Comparison of ENCODE assay signal across 2 cellular contexts in the genomic region with DNA sequence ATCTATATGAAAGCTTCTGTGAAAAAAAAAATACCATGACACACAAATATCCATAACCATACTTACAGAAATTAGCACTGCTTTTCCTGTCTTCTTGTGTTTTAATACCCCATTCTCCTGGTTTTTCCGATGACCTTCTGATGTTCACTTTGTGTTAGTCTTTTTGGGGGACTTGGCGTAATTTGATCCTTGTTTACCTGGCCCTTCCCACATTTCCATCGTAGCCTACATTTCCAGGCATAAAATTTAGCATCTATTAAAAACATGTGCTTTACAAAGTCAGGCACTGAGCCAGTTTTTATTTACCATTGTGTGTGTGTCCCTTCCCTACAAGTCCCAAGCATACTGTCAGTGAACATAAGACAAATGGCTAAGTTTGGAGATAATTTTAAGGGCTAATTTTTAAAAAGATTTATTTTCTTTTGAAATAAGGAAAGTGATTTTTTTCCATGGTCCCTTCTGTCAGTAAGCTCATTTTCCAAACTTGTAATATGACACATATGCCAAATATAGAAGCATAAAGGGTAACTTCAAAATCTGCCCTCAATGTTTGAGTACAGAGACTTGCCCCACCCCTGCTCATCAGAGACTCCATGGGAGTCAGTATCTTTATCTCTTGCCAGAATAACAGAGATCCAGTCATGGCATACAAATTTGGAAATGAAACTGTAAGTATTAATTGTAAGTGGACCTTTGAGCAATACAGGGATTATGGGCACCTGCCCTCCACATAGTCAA.
TF ChIP-seq lines count a peak whose summit lies in the region.

No MANE protein-coding gene starts in this region.

TF ChIP-seq in HEK293, 187 proteins besides CTCF, POLR2A, EP300 and RAD21:
- TF ChIP-seq FEZF1 (tag by site-specific recombination; IDR thresholded peaks at IDR 0.05) (peak; percentile 82), ZNF274 (IDR thresholded peaks at IDR 0.05; ENCODE audit: low read length) (no peak), ZNF274 (tag by site-specific recombination; IDR thresholded peaks at IDR 0.05; ENCODE audit: borderline replicate concordance) (no peak)
TF ChIP-seq in HEK293: peak in this region for 1.

TF ChIP-seq in WTC11, 78 proteins besides CTCF, POLR2A, EP300 and RAD21:
- TF ChIP-seq HMGA2 (CRISPR knock-in tag; IDR thresholded peaks at IDR 0.05) (no peak), NR2C2 (CRISPR knock-in tag; IDR thresholded peaks at IDR 0.05) (no peak)
- TF ChIP-seq, protein P1, sequence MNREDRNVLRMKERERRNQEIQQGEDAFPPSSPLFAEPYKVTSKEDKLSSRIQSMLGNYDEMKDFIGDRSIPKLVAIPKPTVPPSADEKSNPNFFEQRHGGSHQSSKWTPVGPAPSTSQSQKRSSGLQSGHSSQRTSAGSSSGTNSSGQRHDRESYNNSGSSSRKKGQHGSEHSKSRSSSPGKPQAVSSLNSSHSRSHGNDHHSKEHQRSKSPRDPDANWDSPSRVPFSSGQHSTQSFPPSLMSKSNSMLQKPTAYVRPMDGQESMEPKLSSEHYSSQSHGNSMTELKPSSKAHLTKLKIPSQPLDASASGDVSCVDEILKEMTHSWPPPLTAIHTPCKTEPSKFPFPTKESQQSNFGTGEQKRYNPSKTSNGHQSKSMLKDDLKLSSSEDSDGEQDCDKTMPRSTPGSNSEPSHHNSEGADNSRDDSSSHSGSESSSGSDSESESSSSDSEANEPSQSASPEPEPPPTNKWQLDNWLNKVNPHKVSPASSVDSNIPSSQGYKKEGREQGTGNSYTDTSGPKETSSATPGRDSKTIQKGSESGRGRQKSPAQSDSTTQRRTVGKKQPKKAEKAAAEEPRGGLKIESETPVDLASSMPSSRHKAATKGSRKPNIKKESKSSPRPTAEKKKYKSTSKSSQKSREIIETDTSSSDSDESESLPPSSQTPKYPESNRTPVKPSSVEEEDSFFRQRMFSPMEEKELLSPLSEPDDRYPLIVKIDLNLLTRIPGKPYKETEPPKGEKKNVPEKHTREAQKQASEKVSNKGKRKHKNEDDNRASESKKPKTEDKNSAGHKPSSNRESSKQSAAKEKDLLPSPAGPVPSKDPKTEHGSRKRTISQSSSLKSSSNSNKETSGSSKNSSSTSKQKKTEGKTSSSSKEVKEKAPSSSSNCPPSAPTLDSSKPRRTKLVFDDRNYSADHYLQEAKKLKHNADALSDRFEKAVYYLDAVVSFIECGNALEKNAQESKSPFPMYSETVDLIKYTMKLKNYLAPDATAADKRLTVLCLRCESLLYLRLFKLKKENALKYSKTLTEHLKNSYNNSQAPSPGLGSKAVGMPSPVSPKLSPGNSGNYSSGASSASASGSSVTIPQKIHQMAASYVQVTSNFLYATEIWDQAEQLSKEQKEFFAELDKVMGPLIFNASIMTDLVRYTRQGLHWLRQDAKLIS (CRISPR knock-in tag; IDR thresholded peaks at IDR 0.05; ENCODE audit: borderline replicate concordance), result no peak
- TF ChIP-seq, protein P2, sequence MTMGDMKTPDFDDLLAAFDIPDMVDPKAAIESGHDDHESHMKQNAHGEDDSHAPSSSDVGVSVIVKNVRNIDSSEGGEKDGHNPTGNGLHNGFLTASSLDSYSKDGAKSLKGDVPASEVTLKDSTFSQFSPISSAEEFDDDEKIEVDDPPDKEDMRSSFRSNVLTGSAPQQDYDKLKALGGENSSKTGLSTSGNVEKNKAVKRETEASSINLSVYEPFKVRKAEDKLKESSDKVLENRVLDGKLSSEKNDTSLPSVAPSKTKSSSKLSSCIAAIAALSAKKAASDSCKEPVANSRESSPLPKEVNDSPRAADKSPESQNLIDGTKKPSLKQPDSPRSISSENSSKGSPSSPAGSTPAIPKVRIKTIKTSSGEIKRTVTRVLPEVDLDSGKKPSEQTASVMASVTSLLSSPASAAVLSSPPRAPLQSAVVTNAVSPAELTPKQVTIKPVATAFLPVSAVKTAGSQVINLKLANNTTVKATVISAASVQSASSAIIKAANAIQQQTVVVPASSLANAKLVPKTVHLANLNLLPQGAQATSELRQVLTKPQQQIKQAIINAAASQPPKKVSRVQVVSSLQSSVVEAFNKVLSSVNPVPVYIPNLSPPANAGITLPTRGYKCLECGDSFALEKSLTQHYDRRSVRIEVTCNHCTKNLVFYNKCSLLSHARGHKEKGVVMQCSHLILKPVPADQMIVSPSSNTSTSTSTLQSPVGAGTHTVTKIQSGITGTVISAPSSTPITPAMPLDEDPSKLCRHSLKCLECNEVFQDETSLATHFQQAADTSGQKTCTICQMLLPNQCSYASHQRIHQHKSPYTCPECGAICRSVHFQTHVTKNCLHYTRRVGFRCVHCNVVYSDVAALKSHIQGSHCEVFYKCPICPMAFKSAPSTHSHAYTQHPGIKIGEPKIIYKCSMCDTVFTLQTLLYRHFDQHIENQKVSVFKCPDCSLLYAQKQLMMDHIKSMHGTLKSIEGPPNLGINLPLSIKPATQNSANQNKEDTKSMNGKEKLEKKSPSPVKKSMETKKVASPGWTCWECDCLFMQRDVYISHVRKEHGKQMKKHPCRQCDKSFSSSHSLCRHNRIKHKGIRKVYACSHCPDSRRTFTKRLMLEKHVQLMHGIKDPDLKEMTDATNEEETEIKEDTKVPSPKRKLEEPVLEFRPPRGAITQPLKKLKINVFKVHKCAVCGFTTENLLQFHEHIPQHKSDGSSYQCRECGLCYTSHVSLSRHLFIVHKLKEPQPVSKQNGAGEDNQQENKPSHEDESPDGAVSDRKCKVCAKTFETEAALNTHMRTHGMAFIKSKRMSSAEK (CRISPR knock-in tag; IDR thresholded peaks at IDR 0.05; ENCODE audit: borderline replicate concordance), result no peak
- TF ChIP-seq, protein P3, sequence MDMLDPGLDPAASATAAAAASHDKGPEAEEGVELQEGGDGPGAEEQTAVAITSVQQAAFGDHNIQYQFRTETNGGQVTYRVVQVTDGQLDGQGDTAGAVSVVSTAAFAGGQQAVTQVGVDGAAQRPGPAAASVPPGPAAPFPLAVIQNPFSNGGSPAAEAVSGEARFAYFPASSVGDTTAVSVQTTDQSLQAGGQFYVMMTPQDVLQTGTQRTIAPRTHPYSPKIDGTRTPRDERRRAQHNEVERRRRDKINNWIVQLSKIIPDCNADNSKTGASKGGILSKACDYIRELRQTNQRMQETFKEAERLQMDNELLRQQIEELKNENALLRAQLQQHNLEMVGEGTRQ (CRISPR knock-in tag; IDR thresholded peaks at IDR 0.05), result no peak
